Comparison of ENCODE assay signal across 9 cellular contexts in the genomic region with DNA sequence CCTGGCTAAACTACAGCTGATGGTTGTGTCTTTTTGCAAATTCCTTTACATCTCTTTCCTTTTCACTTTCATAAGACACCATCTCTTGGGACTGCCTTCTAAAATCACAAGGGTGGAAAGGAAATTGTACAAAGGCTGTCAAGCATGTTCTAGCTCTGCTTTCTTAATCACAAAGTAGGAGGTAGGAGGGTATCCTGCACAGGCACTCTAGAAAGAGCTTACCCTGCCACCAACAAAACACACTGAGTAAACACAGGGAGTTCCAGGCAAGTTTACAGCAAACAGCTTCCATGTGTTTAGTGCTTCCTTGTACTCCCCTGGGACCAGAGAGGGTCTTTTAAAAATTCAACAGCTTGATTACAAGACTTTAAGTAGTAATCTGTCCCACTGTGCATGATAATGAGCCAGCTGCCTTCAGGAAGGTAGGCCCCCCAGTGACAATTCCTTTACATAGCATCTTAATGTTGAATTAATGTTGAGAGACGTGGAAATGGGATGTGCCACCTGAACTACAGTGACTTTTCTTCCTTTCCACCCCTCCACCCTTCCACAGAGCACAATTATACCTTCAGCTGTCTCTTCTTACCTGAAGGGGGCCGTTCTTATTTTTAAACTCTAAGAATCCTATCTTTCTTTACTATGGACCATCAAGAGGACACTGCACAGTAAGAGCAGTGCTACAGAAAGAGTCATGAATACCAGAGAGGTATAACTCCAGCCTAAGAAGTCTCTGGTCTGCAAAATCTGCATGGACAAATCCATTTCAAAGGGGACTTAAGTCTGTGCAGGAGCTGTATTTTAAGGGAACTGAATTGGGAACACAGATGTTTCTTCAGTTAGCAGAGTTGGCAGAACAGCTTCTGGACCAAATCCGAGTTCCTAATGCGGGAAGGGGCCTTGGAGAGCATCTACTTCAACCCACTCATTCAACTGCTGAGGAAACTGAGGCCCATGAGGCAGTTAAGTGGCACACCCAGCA. TPM values are rescaled to one million over a fixed set of nuclear protein-coding genes. Genes with fewer than 3 reads are reported as not detected.
DNase-seq lines count a peak whose midpoint lies in the region; ATAC-seq, FAIRE-seq and TF ChIP-seq lines count a peak whose summit lies in the region.
"Had no signal": no experiment of that assay in that cellular context is flagged by ENCODE, and none has a peak within 500 bp of the region (broad histone marks: within the 10 kb centered on the region; RNA-seq: fewer than 3 reads in every experiment).

No MANE protein-coding gene starts in this region.

- H3K4me1 Mint-ChIP-seq in T-helper 17 cell (peaks cover 2% of the 10 kb centered on the region), natural killer cell (no peaks in the 10 kb centered on the region)

- H3K4me2 ChIP-seq in hepatocyte (peak overlapping the region; percentile 79), skeletal muscle satellite cell (ENCODE audit: low read length) (peak overlapping the region; percentile 84)

- no peaks in the 10 kb centered on the region for H3K36me3 Mint-ChIP-seq in T-helper 17 cell (ENCODE audit: low read depth)
- H3K36me3 Mint-ChIP-seq in natural killer cell: no peaks in the 10 kb centered on the region

- H3K4me3 ChIP-seq in hepatocyte (peak overlapping the region; percentile 62), skeletal muscle satellite cell (ENCODE audit: low read length) (peak overlapping the region; percentile 91)

- H2AFZ ChIP-seq in hepatocyte: no peak overlapping the region

- ATAC-seq in T-helper 17 cell (no peak), HG02610 (IDR thresholded peaks at IDR 0.05; ENCODE audit: unreplicated experiment) (no peak), natural killer cell (no peak)

- H3K9me3 ChIP-seq in T-helper 17 cell (ENCODE audit: control insufficient read depth, low read length, poor library complexity, severe bottlenecking) (peaks cover 2% of the 10 kb centered on the region), hepatocyte (ENCODE audit: low read depth) (no peaks in the 10 kb centered on the region), skeletal muscle satellite cell (replicated peaks; ENCODE audit: low read length) (no peaks in the 10 kb centered on the region)

- H3K36me3 ChIP-seq in hepatocyte (replicated peaks; ENCODE audit: insufficient read depth, low read depth) (no peaks in the 10 kb centered on the region), skeletal muscle satellite cell (ENCODE audit: insufficient read depth, low read length) (peaks cover 35% of the 10 kb centered on the region)

- no peaks in the 10 kb centered on the region for H3K9me2 ChIP-seq in hepatocyte (replicated peaks; ENCODE audit: insufficient read depth)

- peak overlapping the region; percentile 89 for H3K9ac ChIP-seq in skeletal muscle satellite cell (ENCODE audit: low read depth, low read length)

- H3K4me1 ChIP-seq in hepatocyte (ENCODE audit: insufficient read depth): peaks cover 36% of the 10 kb centered on the region
- peaks cover 27% of the 10 kb centered on the region for H3K4me1 ChIP-seq in skeletal muscle satellite cell (ENCODE audit: control insufficient read depth, insufficient read depth, low read length)

- peaks cover 59% of the 10 kb centered on the region for H4K20me1 ChIP-seq in hepatocyte (ENCODE audit: insufficient read depth, poor library complexity, severe bottlenecking)

- H3K27ac Mint-ChIP-seq in T-helper 17 cell (no peak overlapping the region), natural killer cell (no peak overlapping the region)

- no peak for TF ChIP-seq POLR2A in H54 (IDR thresholded peaks at IDR 0.05; ENCODE audit: low read depth, low read length)

- H3K79me2 ChIP-seq in hepatocyte: peaks cover 81% of the 10 kb centered on the region

- H3K27me3 ChIP-seq in hepatocyte: no peaks in the 10 kb centered on the region
- H3K27me3 ChIP-seq in skeletal muscle satellite cell (ENCODE audit: control insufficient read depth, insufficient read depth, low read length): no peaks in the 10 kb centered on the region

- peaks cover 49% of the 10 kb centered on the region for H3K27me3 Mint-ChIP-seq in T-helper 17 cell
- H3K27me3 Mint-ChIP-seq in natural killer cell (ENCODE audit: low read depth in 2 of 2): peaks cover 28 to 59% of the 10 kb centered on the region in 2 donors

- FAIRE-seq in H54 (lab: Jason Lieb, UNC) (no peak), RCC 7860 (lab: Jason Lieb, UNC) (no peak)
- FAIRE-seq: colon had no signal

- H3K4me3 Mint-ChIP-seq in T-helper 17 cell (peak overlapping the region; percentile 25), natural killer cell (no peak overlapping the region)

- WGBS in hepatocyte (ENCODE audit: low lambda C conversion rate, missing lambda C conversion rate): 3% methylated on average over 4 of the region's 4 CpGs

- peak; percentile 24 for DNase-seq in 8988T
- peak; percentile 43 for DNase-seq in H54 (ENCODE audit: insufficient read length, low spot score)
- DNase-seq in T-helper 17 cell: no peak
- peak; percentile 64 for DNase-seq in hepatocyte (ENCODE audit: low spot score)
- DNase-seq in RCC 7860 (ENCODE audit: low spot score): no peak
- DNase-seq in natural killer cell: no peak

- TF ChIP-seq CTCF in hepatocyte (IDR thresholded peaks at IDR 0.05; ENCODE audit: poor library complexity) (peak; percentile 44), natural killer cell (IDR thresholded peaks at IDR 0.05) (no peak)

- H3K27ac ChIP-seq in hepatocyte: peak overlapping the region; percentile 98

- intact Hi-C loops in natural killer cell (cut with micrococcal nuclease): no loop called here

- no peaks in the 10 kb centered on the region for H3K9me3 Mint-ChIP-seq in natural killer cell

RNA-seq across cellular contexts. Expression of a gene that starts 2.2 kb away (rescaled TPM):
- under 1 TPM in 1 of 2 donors, not detected in 1; 0.52 TPM for total RNA-seq in T-helper 17 cell
- total RNA-seq in hepatocyte: 159 TPM in 2 replicates
- polyA plus RNA-seq in hepatocyte: 103 TPM in 2 replicates
- total RNA-seq in skeletal muscle satellite cell (2012; rRNA removed): 66.9 and 198 TPM in 2 replicates
- total RNA-seq in natural killer cell: under 1 TPM in 2 of 3 donors, not detected in 1; 0.11 to 0.50 TPM

Comparison
In these comparisons a context has a peak if more than half of its experiments do, and no peak if none do; other contexts are left out.
1. DNase-seq: peak in 8988T (single experiment), H54 (single experiment) and hepatocyte (single experiment); none in T-helper 17 cell (0 of 3), RCC 7860 (single experiment) and natural killer cell (single experiment).
2. RNA of a gene that starts 2.2 kb away (total RNA-seq): 159 TPM in hepatocyte; 0.52 TPM in T-helper 17 cell and 0.11 to 0.50 TPM in natural killer cell; every median in the first group is over 100 times any median in the second.